ENCODE assay signal across 9 cellular contexts in genomic region chr10:71623098-71623985, GRCh38.
DNase-seq lines count a peak whose midpoint lies in the region; ATAC-seq and TF ChIP-seq lines count a peak whose summit lies in the region.
"Had no signal": no experiment of that assay in that cellular context is flagged by ENCODE, and none has a peak within 500 bp of the region (broad histone marks: within the 10 kb centered on the region; RNA-seq: fewer than 3 reads in every experiment).

No MANE protein-coding gene starts in this region.

- ATAC-seq in GM21737 (IDR thresholded peaks at IDR 0.05; ENCODE audit: unreplicated experiment), result no peak
- no peak for ATAC-seq in GM21786 (IDR thresholded peaks at IDR 0.05; ENCODE audit: unreplicated experiment)

- H3K9ac ChIP-seq in neural progenitor cell, result no peak overlapping the region
- H3K9ac ChIP-seq in MM.1S (ENCODE audit: low read length), result no peak overlapping the region

- H3K27ac Mint-ChIP-seq in neural progenitor cell, result peak overlapping the region; percentile 86

- H3F3A ChIP-seq in neural progenitor cell (ENCODE audit: low read depth) (peaks cover 49% of the 10 kb centered on the region), MM.1S (ENCODE audit: insufficient read depth, low read length) (no peaks in the 10 kb centered on the region)

- H3K36me3 Mint-ChIP-seq in neural progenitor cell, result no peaks in the 10 kb centered on the region

- H3K27me3 ChIP-seq in ectodermal cell (ENCODE audit: control insufficient read depth, insufficient read depth, low read length, poor library complexity, severe bottlenecking) (no peaks in the 10 kb centered on the region), neural progenitor cell (no peaks in the 10 kb centered on the region), MM.1S (replicated peaks; ENCODE audit: insufficient read depth, low read length) (peaks cover 64% of the 10 kb centered on the region)

- H3K79me2 ChIP-seq in neural progenitor cell (ENCODE audit: low read depth), result no peaks in the 10 kb centered on the region
- H3K79me2 ChIP-seq in MM.1S (ENCODE audit: low read length), result no peaks in the 10 kb centered on the region

- H2AFZ ChIP-seq in neural progenitor cell (replicated peaks), result no peak overlapping the region
- H2AFZ ChIP-seq in MM.1S (ENCODE audit: low read length), result no peak overlapping the region

- no peaks in the 10 kb centered on the region for H3K9me2 ChIP-seq in MM.1S (replicated peaks; ENCODE audit: insufficient read depth, low read length)

- H3K4me3 Mint-ChIP-seq in neural progenitor cell, result peak overlapping the region; percentile 74

- DNase-seq in ELF-1 (ENCODE audit: low read depth, low spot score) (peak; percentile 65), NAMALWA (ENCODE audit: low spot score) (peak; percentile 42), neural progenitor cell (ENCODE audit: low spot score) (peak; percentile 64), NCI-H2196 treated with DMSO at 0.1 percent for 48 hours (lab: John Stamatoyannopoulos, UW; ENCODE audit: unreplicated experiment) (no peak), MM.1S (no peak)
- DNase-seq: amniotic stem cell had no signal

- H3K9me3 Mint-ChIP-seq in neural progenitor cell, result no peaks in the 10 kb centered on the region

- peaks cover 40% of the 10 kb centered on the region for H3K4me1 ChIP-seq in ectodermal cell (ENCODE audit: control insufficient read depth, insufficient read depth, low read length)
- H3K4me1 ChIP-seq in neural progenitor cell, result peaks cover 64% of the 10 kb centered on the region
- H3K4me1 ChIP-seq in MM.1S (ENCODE audit: low read length), result peaks cover 8% of the 10 kb centered on the region; the same call in 1 of the 2 replicates

- H3K4me2 ChIP-seq in neural progenitor cell (peak overlapping the region; percentile 10), MM.1S (ENCODE audit: low read depth, low read length) (no peak overlapping the region)

- no peak overlapping the region for H3K4me3 ChIP-seq in ectodermal cell (ENCODE audit: insufficient read depth, low read depth, low read length)
- no peak overlapping the region for H3K4me3 ChIP-seq in neural progenitor cell
- H3K4me3 ChIP-seq in MM.1S (ENCODE audit: low read length), result no peak overlapping the region

- H4K20me1 ChIP-seq in neural progenitor cell (ENCODE audit: low read depth) (no peaks in the 10 kb centered on the region), MM.1S (ENCODE audit: insufficient read depth, low read length) (no peaks in the 10 kb centered on the region)

- peak; percentile 30 for TF ChIP-seq CTCF in neural progenitor cell (IDR thresholded peaks at IDR 0.05)
- TF ChIP-seq CTCF in MM.1S (IDR thresholded peaks at IDR 0.05; ENCODE audit: low read length), result no peak

- H3K27me3 Mint-ChIP-seq in neural progenitor cell (ENCODE audit: insufficient read depth, low read depth), result peaks cover 17% of the 10 kb centered on the region

- WGBS in ectodermal cell, 2 experiments, result 46 to 50% methylated on average over 11 of the region's 11 CpGs

- H3K27ac ChIP-seq in ectodermal cell (ENCODE audit: insufficient read depth, low read depth, low read length, poor library complexity, severe bottlenecking) (peak overlapping the region; percentile 3), neural progenitor cell (no peak overlapping the region), MM.1S (ENCODE audit: low read length) (no peak overlapping the region)

- peaks cover 68% of the 10 kb centered on the region for H3K4me1 Mint-ChIP-seq in neural progenitor cell

- H3K9me3 ChIP-seq in ectodermal cell (ENCODE audit: control insufficient read depth, low read length), result no peaks in the 10 kb centered on the region
- H3K9me3 ChIP-seq in neural progenitor cell (ENCODE audit: low read depth), result no peaks in the 10 kb centered on the region
- no peaks in the 10 kb centered on the region for H3K9me3 ChIP-seq in MM.1S (replicated peaks; ENCODE audit: insufficient read depth, low read length)

- H3K36me3 ChIP-seq in ectodermal cell (ENCODE audit: control insufficient read depth, insufficient read depth, low read length) (no peaks in the 10 kb centered on the region), neural progenitor cell (no peaks in the 10 kb centered on the region), MM.1S (replicated peaks; ENCODE audit: insufficient read depth, low read length) (no peaks in the 10 kb centered on the region)

Comparison
In these comparisons a context has a peak if more than half of its experiments do, and no peak if none do; other contexts are left out.
1. DNase-seq: peak in ELF-1 (single experiment), NAMALWA (single experiment) and neural progenitor cell (single experiment); none in NCI-H2196 treated with DMSO at 0.1 percent for 48 hours (single experiment) and MM.1S (single experiment).